In the genomic region with DNA sequence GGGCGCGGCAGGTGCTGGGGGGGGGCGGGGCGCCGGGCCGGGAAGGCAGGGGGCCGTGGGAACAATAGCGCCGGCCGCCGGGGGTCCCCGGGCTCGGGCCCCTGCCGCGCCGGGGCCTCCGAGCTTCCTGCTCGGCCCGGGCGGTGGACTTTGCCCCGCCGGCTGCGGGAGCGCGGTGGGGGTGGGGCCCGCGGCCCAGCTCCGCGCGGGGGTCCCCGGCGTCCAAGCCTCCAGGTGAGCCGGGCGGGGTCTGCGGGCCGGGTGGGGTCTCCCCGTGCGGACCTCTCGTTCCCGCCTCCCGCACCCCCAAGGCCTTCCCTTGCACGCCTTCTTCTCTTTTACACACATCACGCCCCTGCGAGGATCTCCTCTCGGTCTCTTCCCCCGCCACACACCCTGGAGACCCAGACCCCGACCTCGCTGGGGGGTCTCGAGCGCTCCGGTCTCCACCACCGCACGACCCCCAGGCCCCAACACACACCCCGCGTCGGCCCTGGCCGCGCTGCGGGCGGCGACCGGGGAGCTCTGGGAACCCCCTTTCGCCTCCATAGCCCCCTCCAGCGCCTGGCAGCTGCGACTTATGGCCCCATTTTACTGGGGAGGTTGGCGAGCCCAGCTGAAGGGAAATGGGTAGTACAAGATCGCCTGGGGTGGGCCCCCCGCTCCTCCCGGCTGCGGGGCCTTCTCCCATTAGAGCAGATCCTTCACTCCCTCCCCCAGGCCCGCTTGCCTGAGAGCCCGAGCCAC, we compare ENCODE assay signal across 9 cellular contexts. TPM values are rescaled to one million over a fixed set of nuclear protein-coding genes. Genes with fewer than 3 reads are reported as not detected.
DNase-seq lines count a peak whose midpoint lies in the region; ATAC-seq and TF ChIP-seq lines count a peak whose summit lies in the region.
"Had no signal": no experiment of that assay in that cellular context is flagged by ENCODE, and none has a peak within 500 bp of the region (broad histone marks: within the 10 kb centered on the region; RNA-seq: fewer than 3 reads in every experiment).

No MANE protein-coding gene starts in this region.

- H3K79me2 ChIP-seq in neural progenitor cell (ENCODE audit: low read depth), result peaks cover 29% of the 10 kb centered on the region

- peak overlapping the region; percentile 83 for H3K4me3 Mint-ChIP-seq in neural progenitor cell

- H3K36me3 ChIP-seq in HUES48 (ENCODE audit: control insufficient read depth, insufficient read depth, low read length) (no peaks in the 10 kb centered on the region), neural progenitor cell (no peaks in the 10 kb centered on the region)
- H3K36me3 ChIP-seq: adrenal gland had no signal

- no peaks in the 10 kb centered on the region for H3K27me3 ChIP-seq in HUES48 (ENCODE audit: control insufficient read depth, insufficient read depth, low read length)
- H3K27me3 ChIP-seq in dorsolateral prefrontal cortex, result peaks cover 0 to 33% (median 4%) of the 10 kb centered on the region in 45 donors
- peaks cover 30% of the 10 kb centered on the region for H3K27me3 ChIP-seq in neural progenitor cell

- H4K20me1 ChIP-seq in neural progenitor cell (ENCODE audit: low read depth), result peaks cover 26% of the 10 kb centered on the region

- no peak overlapping the region for H3K27ac Mint-ChIP-seq in neural progenitor cell

- H3K9ac ChIP-seq in HUES48 (ENCODE audit: low read depth, low read length), result no peak overlapping the region; the same call in 1 of the 2 replicates
- peak overlapping the region; percentile 32 for H3K9ac ChIP-seq in neural progenitor cell

- H3K9me3 Mint-ChIP-seq in neural progenitor cell, result no peaks in the 10 kb centered on the region

- H3K27me3 Mint-ChIP-seq in neural progenitor cell (ENCODE audit: insufficient read depth, low read depth), result peaks cover 18% of the 10 kb centered on the region

- no peak overlapping the region for H3K27ac ChIP-seq in HUES48 (ENCODE audit: low read depth, low read length)
- peak overlapping the region in 2 of 59 donors; percentile 21 to 51 for H3K27ac ChIP-seq in dorsolateral prefrontal cortex
- H3K27ac ChIP-seq in neural progenitor cell, result no peak overlapping the region
- H3K27ac ChIP-seq: adrenal gland had no signal

- no peaks in the 10 kb centered on the region for H3K9me3 ChIP-seq in HUES48 (ENCODE audit: control insufficient read depth, insufficient read depth, low read length)
- H3K9me3 ChIP-seq in neural progenitor cell (ENCODE audit: low read depth), result no peaks in the 10 kb centered on the region
- H3K9me3 ChIP-seq: adrenal gland had no signal

- peak overlapping the region; percentile 98 for H3K4me2 ChIP-seq in neural progenitor cell

- no peaks in the 10 kb centered on the region for H3K36me3 Mint-ChIP-seq in neural progenitor cell

- peaks cover 11% of the 10 kb centered on the region for H3K4me1 Mint-ChIP-seq in neural progenitor cell

- no peak for ATAC-seq in GM18867 (IDR thresholded peaks at IDR 0.05; ENCODE audit: unreplicated experiment)

- H3F3A ChIP-seq in neural progenitor cell (ENCODE audit: low read depth), result peaks cover 7% of the 10 kb centered on the region

- intact Hi-C loops in dorsolateral prefrontal cortex (cut with DNase I), result no loop called here

- DNase-seq in D341Med (ENCODE audit: low spot score) (peak; percentile 72), dorsolateral prefrontal cortex (no peak), neural progenitor cell (ENCODE audit: low spot score) (peak; percentile 42), NOMO-1 (lab: John Stamatoyannopoulos, UW; ENCODE audit: unreplicated experiment in 2 of 2) (no peak), RKO (ENCODE audit: low spot score) (no peak), middle frontal gyrus (ENCODE audit: extremely low spot score, low spot score) (no peak)

- TF ChIP-seq CTCF in dorsolateral prefrontal cortex (IDR thresholded peaks at IDR 0.05 in 54 of 56, conservative IDR thresholded peaks at IDR 0.05 in 2 of 56; ENCODE audit: low read depth in 1 of 56, partially characterized antibody in 56 of 56), result no peak
- TF ChIP-seq CTCF in neural progenitor cell (IDR thresholded peaks at IDR 0.05), result no peak

- peaks cover 9% of the 10 kb centered on the region for H3K4me1 ChIP-seq in HUES48 (ENCODE audit: control insufficient read depth, insufficient read depth, low read length)
- peaks cover 3% of the 10 kb centered on the region for H3K4me1 ChIP-seq in neural progenitor cell

- H3K4me3 ChIP-seq in HUES48 (ENCODE audit: low read depth, low read length) (peak overlapping the region; percentile 71), dorsolateral prefrontal cortex (peak overlapping the region; percentile 6 to 73 (median 59)), neural progenitor cell (peak overlapping the region; percentile 84)

- H2AFZ ChIP-seq in neural progenitor cell (replicated peaks), result no peak overlapping the region

RNA-seq across cellular contexts. Expression of a gene that starts 0.7 kb away (rescaled TPM):
- total RNA-seq in dorsolateral prefrontal cortex (10 to 100 TPM in 119 of 120 experiments, 1 to 10 TPM in 1; 7.6 to 44.7 (median 28.0) TPM), neural progenitor cell (ENCODE audit: low replicate concordance) (2.7 and 15.6 TPM in 2 replicates)

RNA-seq across cellular contexts. Expression of a gene that starts 33.0 kb away (rescaled TPM):
- 10 to 100 TPM; 30.8 to 56.2 (median 38.7) TPM for total RNA-seq in dorsolateral prefrontal cortex
- 30.9 and 51.4 TPM in 2 replicates for total RNA-seq in neural progenitor cell (ENCODE audit: low replicate concordance)

RNA-seq across cellular contexts. Expression of a gene that starts 33.2 kb away (rescaled TPM):
- total RNA-seq in dorsolateral prefrontal cortex, result 100 to 1,000 TPM in 42 of 120 experiments, 10 to 100 TPM in 78; 33.4 to 159 (median 92.2) TPM
- 22.0 and 30.3 TPM in 2 replicates for total RNA-seq in neural progenitor cell (ENCODE audit: low replicate concordance)

RNA-seq across cellular contexts. Expression of a gene that starts 37.2 kb away (rescaled TPM):
- total RNA-seq in dorsolateral prefrontal cortex, result 1 to 10 TPM in 1 of 120 experiments, under 1 TPM in 2, not detected in 117; 0.77 to 2.3 (median 0.96) TPM
- not detected in 2 replicates for total RNA-seq in neural progenitor cell (ENCODE audit: low replicate concordance)

RNA-seq across cellular contexts. Expression of a gene that starts 40.5 kb away (rescaled TPM):
- total RNA-seq in dorsolateral prefrontal cortex, result 10 to 100 TPM in 97 of 120 experiments, 1 to 10 TPM in 23; 4.3 to 32.5 (median 14.6) TPM
- 12.7 and 21.9 TPM in 2 replicates for total RNA-seq in neural progenitor cell (ENCODE audit: low replicate concordance)

Comparison
In these comparisons a context has a peak if more than half of its experiments do, and no peak if none do; other contexts are left out.
1. DNase-seq: peak in D341Med (single experiment) and neural progenitor cell (single experiment); none in dorsolateral prefrontal cortex (0 of 10), NOMO-1 (0 of 2), RKO (single experiment) and middle frontal gyrus (single experiment).
2. Peak in every context shown above with its lines, with median percentiles within 50 percentile points of each other: H3K4me3 ChIP-seq.